In the genomic region with DNA sequence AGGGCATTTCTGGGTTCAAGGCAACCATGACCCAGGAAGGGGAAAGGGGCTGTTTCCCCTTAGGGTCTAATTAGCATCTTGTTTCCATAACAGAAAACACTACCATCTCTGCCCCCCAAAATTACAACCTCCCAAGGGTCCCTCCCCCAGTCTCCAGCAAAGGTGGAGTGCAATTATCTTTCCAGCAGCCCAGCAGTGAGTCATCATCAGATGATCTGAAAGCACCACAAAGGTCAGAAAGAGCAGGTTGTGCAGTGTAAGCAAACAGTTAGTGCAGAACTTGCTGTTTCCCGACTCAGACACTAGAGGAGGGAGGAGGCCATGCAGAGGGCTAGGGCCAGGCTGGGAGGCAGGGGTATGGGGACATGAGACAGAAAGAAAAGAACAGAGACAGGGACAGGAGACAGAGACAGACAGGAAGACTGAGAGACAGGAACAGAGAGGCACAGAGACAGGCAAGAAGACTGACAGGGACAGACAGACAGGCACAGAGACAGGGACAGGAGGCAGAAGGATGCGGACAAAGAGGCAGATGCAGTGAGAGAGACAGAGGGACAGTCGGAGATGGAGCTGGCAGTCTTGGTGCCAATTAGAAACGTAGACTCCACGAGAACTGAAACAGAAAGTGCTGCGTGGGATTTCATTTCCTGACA, we compare ENCODE assay signal across 8 cellular contexts.
DNase-seq lines count a peak whose midpoint lies in the region; ATAC-seq and TF ChIP-seq lines count a peak whose summit lies in the region.

No MANE protein-coding gene starts in this region.

- H3K36me3 Mint-ChIP-seq in T-helper 2 cell treated with Interferon-gamma antibody and Interleukin-4, amounts not matched to agents 5 μg/mL and 100 μg/mL, for 36 hours (ENCODE audit: low read depth), result peaks cover 9% of the 10 kb centered on the region

- peak overlapping the region; percentile 52 for H3K27ac ChIP-seq in KOPT-K1 (ENCODE audit: low read depth, low read length, poor library complexity, severe bottlenecking)

- peak overlapping the region; percentile 98 for H3K27ac Mint-ChIP-seq in T-helper 2 cell treated with Interferon-gamma antibody and Interleukin-4, amounts not matched to agents 5 μg/mL and 100 μg/mL, for 36 hours

- peak overlapping the region; percentile 83 for H3K4me3 Mint-ChIP-seq in T-helper 2 cell treated with Interferon-gamma antibody and Interleukin-4, amounts not matched to agents 5 μg/mL and 100 μg/mL, for 36 hours

- peak; percentile 93 for ATAC-seq in left lobe of liver

- H3K4me3 ChIP-seq in cardiac fibroblast (replicated peaks in 1 of 2; ENCODE audit: low read depth in 2 of 2, low read length in 2 of 2), result peak overlapping the region; percentile 9 to 15

- TF ChIP-seq CTCF in GM12873 (IDR thresholded peaks at IDR 0.05; ENCODE audit: insufficient read depth, low read depth, low read length, missing control alignments) (peak; percentile 84), cardiac fibroblast (IDR thresholded peaks at IDR 0.05; ENCODE audit: low read depth, low read length) (peak; percentile 75)

- no peaks in the 10 kb centered on the region for H3K9me3 ChIP-seq in KOPT-K1 (ENCODE audit: insufficient read depth, low read length, poor library complexity, severe bottlenecking)

- H3K9me3 Mint-ChIP-seq in T-helper 2 cell treated with Interferon-gamma antibody and Interleukin-4, amounts not matched to agents 5 μg/mL and 100 μg/mL, for 36 hours, result no peaks in the 10 kb centered on the region

- DNase-seq in GOT3 (lab: John Stamatoyannopoulos, UW), result peak; percentile 65
- DNase-seq in T-helper 2 cell treated with Interferon-gamma antibody and Interleukin-4, amounts not matched to agents 5 μg/mL and 100 μg/mL, for 36 hours (ENCODE audit: low spot score), result peak; percentile 67
- peak; percentile 71 to 85 for DNase-seq in cardiac fibroblast (ENCODE audit: low read depth in 2 of 2)
- peak; percentile 60 for DNase-seq in left lobe of liver (ENCODE audit: low spot score)
- peak; percentile 21 to 43 for DNase-seq in stimulated activated CD4-positive, alpha-beta T cell treated with anti-CD3 and anti-CD28 coated beads, Interleukin-4, amount 100 ng/mL, for 48 hours (ENCODE audit: low read depth in 2 of 2)
- DNase-seq in NCI-H1092 (lab: John Stamatoyannopoulos, UW), result no peak

- H3K27me3 Mint-ChIP-seq in T-helper 2 cell treated with Interferon-gamma antibody and Interleukin-4, amounts not matched to agents 5 μg/mL and 100 μg/mL, for 36 hours (ENCODE audit: low read depth), result no peaks in the 10 kb centered on the region

- peaks cover 46% of the 10 kb centered on the region for H3K36me3 ChIP-seq in KOPT-K1 (ENCODE audit: insufficient read depth, low read length)

- peaks cover 15% of the 10 kb centered on the region for H3K4me1 Mint-ChIP-seq in T-helper 2 cell treated with Interferon-gamma antibody and Interleukin-4, amounts not matched to agents 5 μg/mL and 100 μg/mL, for 36 hours (ENCODE audit: low read depth)
